In the genomic region with DNA sequence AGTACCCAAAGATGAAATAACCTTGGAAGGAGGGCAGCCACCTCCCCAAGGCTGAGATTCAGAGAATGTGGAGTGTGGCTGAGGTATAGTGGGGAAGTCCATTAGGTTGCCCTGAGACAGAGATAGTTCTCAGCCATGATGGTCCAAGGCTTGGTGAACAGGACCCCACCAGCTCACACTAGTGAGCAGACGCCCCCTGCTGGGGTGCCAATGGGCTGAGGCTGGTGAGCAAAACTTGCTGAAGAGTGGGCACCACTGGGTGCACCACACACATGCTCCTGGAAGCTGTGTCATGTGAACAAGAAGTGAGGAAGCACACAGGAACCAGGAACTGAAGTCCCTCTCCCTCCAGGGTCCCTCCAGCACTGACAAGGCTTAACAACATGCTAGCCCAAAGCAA, we compare ENCODE assay signal across 8 cellular contexts. TPM values are rescaled to one million over a fixed set of nuclear protein-coding genes. Genes with fewer than 3 reads are reported as not detected.
DNase-seq lines count a peak whose midpoint lies in the region; ATAC-seq, FAIRE-seq and TF ChIP-seq lines count a peak whose summit lies in the region.

No MANE protein-coding gene starts in this region.

- peaks cover 0 to 4% (median 0%) of the 10 kb centered on the region in 5 donors for H3K27me3 Mint-ChIP-seq in naive thymus-derived CD8-positive, alpha-beta T cell

- POLR2A ChIA-PET in naive thymus-derived CD8-positive, alpha-beta T cell (lab: Charles Lee), result interaction anchor here (1.3 kb wide), 1 partner anchor 9 kb away, joined by 4 read pairs; the partner anchor contains the start of genes ARMC10 and FBXL13

- peaks cover 0 to 8% (median 1%) of the 10 kb centered on the region in 4 donors for H3K4me1 Mint-ChIP-seq in naive thymus-derived CD8-positive, alpha-beta T cell

- peaks cover 0 to 1% (median 0%) of the 10 kb centered on the region in 3 donors for H3K36me3 Mint-ChIP-seq in naive thymus-derived CD8-positive, alpha-beta T cell

- H3K27ac Mint-ChIP-seq in naive thymus-derived CD8-positive, alpha-beta T cell, result peak overlapping the region in 1 of 10 donors; percentile 67

- no peak for FAIRE-seq in frontal cortex (lab: Jason Lieb, UNC)

- DNase-seq in NOMO-1 treated with DMSO at 0.1 percent for 48 hours (lab: John Stamatoyannopoulos, UW; ENCODE audit: unreplicated experiment), result peak; percentile 1
- no peak for DNase-seq in NOMO-1 treated with dmso at 0.1 percent for 144 hours (lab: John Stamatoyannopoulos, UW; ENCODE audit: unreplicated experiment)
- peak; percentile 60 for DNase-seq in Jurkat, Clone E6-1 (ENCODE audit: low read depth, low spot score)
- peak; percentile 49 for DNase-seq in UCSD-AML1 (lab: John Stamatoyannopoulos, UW; ENCODE audit: unreplicated experiment)
- peak; percentile 42 for DNase-seq in choroid plexus epithelial cell (ENCODE audit: low read depth)
- peak in 9 of 10 donors; percentile 5 to 67 (median 25) for DNase-seq in naive thymus-derived CD8-positive, alpha-beta T cell
- DNase-seq in frontal cortex (ENCODE audit: low spot score in 2 of 2), result no peak

- H3K4me3 ChIP-seq in Jurkat, Clone E6-1 (ENCODE audit: low read length), result no peak overlapping the region
- no peak overlapping the region for H3K4me3 ChIP-seq in choroid plexus epithelial cell (ENCODE audit: low read depth, low read length)

- TF ChIP-seq CTCF in choroid plexus epithelial cell (conservative IDR thresholded peaks at IDR 0.05; ENCODE audit: low read depth, low read length), result peak; percentile 70

- peak; percentile 54 to 68 for ATAC-seq in naive thymus-derived CD8-positive, alpha-beta T cell
- ATAC-seq in HG02571 (IDR thresholded peaks at IDR 0.05; ENCODE audit: unreplicated experiment), result no peak

- H3K9me3 Mint-ChIP-seq in naive thymus-derived CD8-positive, alpha-beta T cell, result no peaks in the 10 kb centered on the region

- H3K4me3 Mint-ChIP-seq in naive thymus-derived CD8-positive, alpha-beta T cell, result no peak overlapping the region

RNA-seq across cellular contexts. Expression of gene FBXL13, which starts 8.9 kb away (rescaled TPM):
- polyA plus RNA-seq in Jurkat, Clone E6-1 (2012; ENCODE audit: insufficient read depth, insufficient read length), result not detected
- total RNA-seq in naive thymus-derived CD8-positive, alpha-beta T cell, result 1 to 10 TPM; 2.5 to 3.3 TPM
- 1 to 10 TPM in 1 of 3 donors, under 1 TPM in 2; 0.28 to 1.3 (median 0.85) TPM for polyA plus RNA-seq in naive thymus-derived CD8-positive, alpha-beta T cell
- total RNA-seq in frontal cortex, result 6.5 TPM

RNA-seq across cellular contexts. Expression of gene ARMC10, which starts 9.3 kb away (rescaled TPM):
- polyA plus RNA-seq in Jurkat, Clone E6-1 (2012; ENCODE audit: insufficient read depth, insufficient read length), result 44.8 TPM
- total RNA-seq in naive thymus-derived CD8-positive, alpha-beta T cell, result 10 to 100 TPM; 27.3 to 28.7 TPM
- polyA plus RNA-seq in naive thymus-derived CD8-positive, alpha-beta T cell, result 10 to 100 TPM; 38.3 to 45.8 (median 41.0) TPM
- total RNA-seq in frontal cortex, result 42.0 TPM

Comparison
In these comparisons a context has a peak if more than half of its experiments do, and no peak if none do; other contexts are left out.
1. DNase-seq: peak in NOMO-1 treated with DMSO at 0.1 percent for 48 hours (single experiment), Jurkat, Clone E6-1 (single experiment), UCSD-AML1 (single experiment), choroid plexus epithelial cell (single experiment) and naive thymus-derived CD8-positive, alpha-beta T cell (9 of 10); none in NOMO-1 treated with dmso at 0.1 percent for 144 hours (single experiment) and frontal cortex (0 of 2).